ENCODE assay signal across 21 cellular contexts in the genomic region with DNA sequence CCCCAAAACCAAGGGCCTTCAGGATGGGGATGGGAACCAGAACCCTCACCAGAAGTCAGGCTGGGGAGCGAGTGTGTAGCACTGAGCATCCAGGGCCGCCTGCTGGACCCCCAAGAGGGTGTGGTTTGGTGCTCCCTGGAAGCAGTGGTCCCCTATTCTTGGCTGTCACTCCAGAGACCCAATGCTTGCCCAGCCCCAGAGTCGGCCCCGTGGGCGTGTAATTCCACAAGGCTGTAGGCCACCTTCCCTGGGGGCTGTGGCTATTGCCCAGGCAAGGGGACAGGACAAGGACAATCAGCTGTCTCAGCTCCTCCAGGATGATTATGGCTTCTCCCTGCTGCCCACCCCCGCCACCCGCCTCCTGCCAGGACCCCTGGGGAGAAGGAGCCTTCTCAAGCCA. TPM values are rescaled to one million over a fixed set of nuclear protein-coding genes. Genes with fewer than 3 reads are reported as not detected.
A peak's percentile ranks its signal among the peaks of the same experiment; 100 is the strongest.
DNase-seq lines count a peak whose midpoint lies in the region; ATAC-seq, FAIRE-seq and TF ChIP-seq lines count a peak whose summit lies in the region.
"Had no signal": no experiment of that assay in that cellular context is flagged by ENCODE, and none has a peak within 500 bp of the region (broad histone marks: within the 10 kb centered on the region; RNA-seq: fewer than 3 reads in every experiment).

No MANE protein-coding gene starts in this region.

- FAIRE-seq in astrocyte (lab: Jason Lieb, UNC): no peak
- FAIRE-seq in kidney (lab: Jason Lieb, UNC): no peak
- FAIRE-seq: A549, G401.6, GM12891, GM19239, K562 had no signal

- no peak overlapping the region for H3K9ac ChIP-seq in astrocyte (ENCODE audit: low read length)
- no peak overlapping the region for H3K9ac ChIP-seq in kidney (ENCODE audit: low read length in 2 of 2)
- H3K9ac ChIP-seq in trophoblast cell (ENCODE audit: low read length): no peak overlapping the region

- TF ChIP-seq CTCF in astrocyte (IDR thresholded peaks at IDR 0.05; ENCODE audit: insufficient read depth, low read depth, low read length) (no peak), kidney (IDR thresholded peaks at IDR 0.05; ENCODE audit: borderline replicate concordance, extremely low read depth, insufficient read depth) (no peak), upper lobe of right lung (IDR thresholded peaks at IDR 0.05) (no peak)

- H3K4me3 Mint-ChIP-seq in astrocyte (ENCODE audit: unreplicated experiment): no peak overlapping the region
- H3K4me3 Mint-ChIP-seq in activated CD4-positive, alpha-beta T cell treated with anti-CD3 and anti-CD28 coated beads, Interleukin-2, amount 10 ng/mL, durations not matched to agents 24 days and 14 days: no peak overlapping the region
- H3K4me3 Mint-ChIP-seq: CD4-positive, alpha-beta memory T cell; H9 had no signal

- H3K18ac ChIP-seq in trophoblast cell (ENCODE audit: low read length): peak overlapping the region; percentile 55

- H3K36me3 ChIP-seq in astrocyte (ENCODE audit: insufficient read depth, low read length) (no peaks in the 10 kb centered on the region), kidney (ENCODE audit: control insufficient read depth in 1 of 2, insufficient read depth in 2 of 2, low read length in 2 of 2) (no peaks in the 10 kb centered on the region), trophoblast cell (ENCODE audit: control insufficient read depth in 1 of 2, insufficient read depth in 2 of 2, low read length in 2 of 2) (peaks cover 16 to 28% of the 10 kb centered on the region in 2 experiments), upper lobe of right lung (no peaks in the 10 kb centered on the region)
- H3K36me3 ChIP-seq: BE2C had no signal

- no peak for DNase-seq in astrocyte (ENCODE audit: low read depth)
- DNase-seq in kidney: peak; percentile 58
- no peak for DNase-seq in trophoblast cell
- peak; percentile 37 for DNase-seq in upper lobe of right lung
- no peak for DNase-seq in activated CD4-positive, alpha-beta T cell treated with anti-CD3 and anti-CD28 coated beads, Interleukin-2, amount 10 ng/mL, durations not matched to agents 24 days and 14 days
- no peak for DNase-seq in DMS53 (lab: John Stamatoyannopoulos, UW)
- DNase-seq in OCI-M1 (lab: John Stamatoyannopoulos, UW): no peak
- no peak for DNase-seq in pons (ENCODE audit: low spot score)
- DNase-seq: BE2C; CD4-positive, alpha-beta memory T cell; DMS79 treated with DMSO at 0.1 percent for 48 hours; EL; H9 had no signal

- H3K4me1 ChIP-seq in astrocyte (ENCODE audit: insufficient read depth, low read length) (no peaks in the 10 kb centered on the region), kidney (ENCODE audit: control insufficient read depth in 1 of 2, insufficient read depth in 1 of 2, low read depth in 1 of 2, low read length in 2 of 2) (no peaks in the 10 kb centered on the region), trophoblast cell (ENCODE audit: control insufficient read depth in 1 of 2, insufficient read depth in 2 of 2, low read length in 2 of 2) (peaks cover 39 to 40% of the 10 kb centered on the region in 2 experiments), upper lobe of right lung (no peaks in the 10 kb centered on the region)
- H3K4me1 ChIP-seq: A549 had no signal

- intact Hi-C loops in kidney (cut with DNase I): no loop called here
- intact Hi-C loops in upper lobe of right lung (cut with DNase I): no loop called here
- intact Hi-C loops in activated CD4-positive, alpha-beta T cell treated with anti-CD3 and anti-CD28 coated beads, Interleukin-2, amount 10 ng/mL, durations not matched to agents 24 days and 14 days (cut with micrococcal nuclease): no loop called here

- peaks cover 14% of the 10 kb centered on the region for H3K27me3 ChIP-seq in astrocyte (ENCODE audit: insufficient read depth, low read length)
- no peaks in the 10 kb centered on the region for H3K27me3 ChIP-seq in trophoblast cell (ENCODE audit: insufficient read depth, low read length)
- peaks cover 19% of the 10 kb centered on the region for H3K27me3 ChIP-seq in upper lobe of right lung
- H3K27me3 ChIP-seq: BE2C had no signal

- peak overlapping the region; percentile 72 for H4K91ac ChIP-seq in trophoblast cell (ENCODE audit: low read depth, low read length)

- H4K20me1 ChIP-seq in astrocyte (ENCODE audit: insufficient read depth, low read length): no peaks in the 10 kb centered on the region

- peak overlapping the region; percentile 63 for H2AK5ac ChIP-seq in trophoblast cell (ENCODE audit: low read length)

- peak overlapping the region; percentile 49 for H4K8ac ChIP-seq in trophoblast cell (ENCODE audit: low read depth, low read length)

- H3K4me1 Mint-ChIP-seq in astrocyte (ENCODE audit: low read depth, unreplicated experiment): peaks cover 21% of the 10 kb centered on the region
- peaks cover 3% of the 10 kb centered on the region for H3K4me1 Mint-ChIP-seq in activated CD4-positive, alpha-beta T cell treated with anti-CD3 and anti-CD28 coated beads, Interleukin-2, amount 10 ng/mL, durations not matched to agents 24 days and 14 days
- H3K4me1 Mint-ChIP-seq: CD4-positive, alpha-beta memory T cell had no signal

- no peak overlapping the region for H4K12ac ChIP-seq in trophoblast cell (ENCODE audit: low read depth, low read length)

- H3K23ac ChIP-seq in trophoblast cell (ENCODE audit: low read length): no peak overlapping the region

- H3K4me2 ChIP-seq in astrocyte (ENCODE audit: low read length) (no peak overlapping the region), trophoblast cell (ENCODE audit: low read length) (no peak overlapping the region)
- H3K4me2 ChIP-seq: A549 had no signal

- H2BK12ac ChIP-seq in trophoblast cell (ENCODE audit: low read length): peak overlapping the region; percentile 68

- H2AFZ ChIP-seq in astrocyte (ENCODE audit: low read depth, low read length): no peak overlapping the region
- H2AFZ ChIP-seq in trophoblast cell (ENCODE audit: insufficient read depth, low read length, poor library complexity): no peak overlapping the region

- H3K36me3 Mint-ChIP-seq in astrocyte (ENCODE audit: low read depth, unreplicated experiment): peaks cover 2% of the 10 kb centered on the region
- no peaks in the 10 kb centered on the region for H3K36me3 Mint-ChIP-seq in activated CD4-positive, alpha-beta T cell treated with anti-CD3 and anti-CD28 coated beads, Interleukin-2, amount 10 ng/mL, durations not matched to agents 24 days and 14 days (ENCODE audit: low read depth)
- H3K36me3 Mint-ChIP-seq: CD4-positive, alpha-beta memory T cell had no signal

- H3K79me2 ChIP-seq in astrocyte (ENCODE audit: insufficient read depth, low read length): no peaks in the 10 kb centered on the region
- H3K79me2 ChIP-seq in trophoblast cell (ENCODE audit: control insufficient read depth, insufficient read depth, low read length, poor library complexity): peaks cover 17% of the 10 kb centered on the region

- no peak for ATAC-seq in upper lobe of right lung
- ATAC-seq: K562 had no signal

- peak overlapping the region; percentile 68 for H3K4ac ChIP-seq in trophoblast cell (ENCODE audit: low read depth, low read length)

- H2BK120ac ChIP-seq in trophoblast cell (ENCODE audit: insufficient read depth, low read length, poor library complexity): peak overlapping the region; percentile 97

- peak overlapping the region; percentile 37 for H3K14ac ChIP-seq in trophoblast cell (ENCODE audit: low read length)

- WGBS in trophoblast cell (ENCODE audit: extremely low coverage, insufficient coverage, insufficient read length): no CpG with 5 or more reads among the region's 7 CpGs

- no peak overlapping the region for H3K27ac ChIP-seq in astrocyte (ENCODE audit: low read depth, low read length)
- no peak overlapping the region for H3K27ac ChIP-seq in kidney (ENCODE audit: low read depth in 2 of 2, low read length in 2 of 2)
- no peak overlapping the region for H3K27ac ChIP-seq in trophoblast cell (ENCODE audit: low read depth, low read length)
- H3K27ac ChIP-seq in upper lobe of right lung: no peak overlapping the region
- H3K27ac ChIP-seq: A549, C4-2B, HL-60 had no signal

- H3K9me3 ChIP-seq in astrocyte (ENCODE audit: insufficient read depth, low read depth, low read length) (no peaks in the 10 kb centered on the region), kidney (ENCODE audit: control insufficient read depth in 1 of 2, low read length in 2 of 2) (no peaks in the 10 kb centered on the region), trophoblast cell (ENCODE audit: insufficient read depth, low read depth, low read length) (no peaks in the 10 kb centered on the region), upper lobe of right lung (no peaks in the 10 kb centered on the region)
- H3K9me3 ChIP-seq: A549, BE2C had no signal

- peaks cover 14% of the 10 kb centered on the region for H3K27me3 Mint-ChIP-seq in astrocyte (ENCODE audit: low read depth, unreplicated experiment)
- peaks cover 31% of the 10 kb centered on the region for H3K27me3 Mint-ChIP-seq in activated CD4-positive, alpha-beta T cell treated with anti-CD3 and anti-CD28 coated beads, Interleukin-2, amount 10 ng/mL, durations not matched to agents 24 days and 14 days

- no peaks in the 10 kb centered on the region for H3K9me3 Mint-ChIP-seq in astrocyte (ENCODE audit: unreplicated experiment)
- H3K9me3 Mint-ChIP-seq in activated CD4-positive, alpha-beta T cell treated with anti-CD3 and anti-CD28 coated beads, Interleukin-2, amount 10 ng/mL, durations not matched to agents 24 days and 14 days: no peaks in the 10 kb centered on the region
- H3K9me3 Mint-ChIP-seq: CD4-positive, alpha-beta memory T cell; H9 had no signal

- peaks cover 43% of the 10 kb centered on the region for H3K79me1 ChIP-seq in trophoblast cell (ENCODE audit: low read length)

- H3K27ac Mint-ChIP-seq in astrocyte (ENCODE audit: unreplicated experiment): peak overlapping the region; percentile 47
- H3K27ac Mint-ChIP-seq in activated CD4-positive, alpha-beta T cell treated with anti-CD3 and anti-CD28 coated beads, Interleukin-2, amount 10 ng/mL, durations not matched to agents 24 days and 14 days: no peak overlapping the region

- no peak overlapping the region for H2BK5ac ChIP-seq in trophoblast cell (ENCODE audit: low read depth, low read length, poor library complexity)

- H3K4me3 ChIP-seq in astrocyte (ENCODE audit: insufficient read depth, low read depth, low read length): no peak overlapping the region
- H3K4me3 ChIP-seq in kidney (ENCODE audit: low read length in 2 of 2): no peak overlapping the region
- no peak overlapping the region for H3K4me3 ChIP-seq in trophoblast cell (ENCODE audit: low read depth, low read length)
- no peak overlapping the region for H3K4me3 ChIP-seq in upper lobe of right lung
- H3K4me3 ChIP-seq: A549, K562 had no signal

RNA-seq across cellular contexts. Expression of a gene that starts 14.5 kb away (rescaled TPM):
- total RNA-seq in astrocyte (8.4 and 11.0 TPM in 2 replicates), kidney (0.22 TPM), upper lobe of right lung (not detected)
- polyA plus RNA-seq in kidney (ENCODE audit: insufficient read depth, low read depth, low replicate concordance): 0.49 TPM
- 144 and 157 TPM in 2 replicates for polyA plus RNA-seq in trophoblast cell (2013)
- not detected in 2 replicates for total RNA-seq in activated CD4-positive, alpha-beta T cell treated with anti-CD3 and anti-CD28 coated beads, Interleukin-2, amount 10 ng/mL, durations not matched to agents 24 days and 14 days
- total RNA-seq: CD4-positive, alpha-beta memory T cell; K562 had no signal
- polyA plus RNA-seq: CD4-positive, alpha-beta memory T cell; K562 had no signal

RNA-seq across cellular contexts. Expression of a gene that starts 58.8 kb away (rescaled TPM):
- total RNA-seq in astrocyte: 11.7 TPM in 1 of 2 replicates, not detected in the other
- total RNA-seq in kidney: 54.0 TPM
- polyA plus RNA-seq in kidney (ENCODE audit: insufficient read depth, low read depth, low replicate concordance): not detected
- polyA plus RNA-seq in trophoblast cell (2013): not detected in 2 replicates
- total RNA-seq in upper lobe of right lung: 21.6 TPM
- total RNA-seq in activated CD4-positive, alpha-beta T cell treated with anti-CD3 and anti-CD28 coated beads, Interleukin-2, amount 10 ng/mL, durations not matched to agents 24 days and 14 days: not detected in 2 replicates
- total RNA-seq: H9 had no signal
- polyA plus RNA-seq: A549; AG04450; CD4-positive, alpha-beta memory T cell; K562 had no signal

RNA-seq across cellular contexts. Expression of a gene that starts 59.4 kb away (rescaled TPM):
- total RNA-seq in astrocyte: 28.1 and 30.7 TPM in 2 replicates
- 4.3 TPM for total RNA-seq in kidney
- 0.17 TPM for polyA plus RNA-seq in kidney (ENCODE audit: insufficient read depth, low read depth, low replicate concordance)
- polyA plus RNA-seq in trophoblast cell (2013): 2.7 and 2.9 TPM in 2 replicates
- 0.38 TPM for total RNA-seq in upper lobe of right lung
- 0.19 and 0.26 TPM in 2 replicates for total RNA-seq in activated CD4-positive, alpha-beta T cell treated with anti-CD3 and anti-CD28 coated beads, Interleukin-2, amount 10 ng/mL, durations not matched to agents 24 days and 14 days

Comparison
In these comparisons a context has a peak if more than half of its experiments do, and no peak if none do; other contexts are left out.
1. DNase-seq: peak in kidney (single experiment) and upper lobe of right lung (single experiment); none in astrocyte (single experiment), trophoblast cell (0 of 2), activated CD4-positive, alpha-beta T cell treated with anti-CD3 and anti-CD28 coated beads, Interleukin-2, amount 10 ng/mL, durations not matched to agents 24 days and 14 days (single experiment), DMS53 (single experiment), OCI-M1 (single experiment) and pons (single experiment).